ENCODE assay signal across 1 cellular context in the genomic region with DNA sequence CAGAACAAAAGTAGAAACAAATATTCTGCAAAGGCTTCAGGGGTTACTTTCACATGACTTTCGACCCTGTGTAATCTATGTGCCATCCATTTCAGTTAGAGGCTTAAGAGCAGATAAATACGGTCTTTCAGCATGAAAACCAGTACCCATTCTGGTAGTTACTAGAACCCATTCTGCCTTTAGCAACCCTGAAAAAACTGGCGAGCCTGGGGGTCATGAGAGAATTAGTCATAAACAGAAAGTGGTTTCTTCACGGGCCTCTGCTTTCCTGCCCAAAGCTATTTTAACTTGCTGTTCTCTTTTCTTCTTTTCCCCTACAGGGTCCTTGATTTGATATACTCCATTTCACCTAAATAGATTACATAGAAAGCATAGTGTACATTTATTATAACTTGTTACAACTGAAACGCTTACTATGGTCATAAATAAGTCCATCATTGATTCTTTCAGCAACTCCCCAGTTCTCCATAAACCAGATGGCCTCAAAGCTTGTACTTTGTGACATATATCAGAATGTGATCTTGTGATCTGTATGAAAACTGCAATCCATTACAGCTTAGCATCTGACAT.
A peak's percentile ranks its signal among the peaks of the same experiment; 100 is the strongest.
TF ChIP-seq lines count a peak whose summit lies in the region.

No MANE protein-coding gene starts in this region.

TF ChIP-seq in GM12878, 131 proteins besides CTCF, POLR2A, EP300 and RAD21 (continued from another document):
- TF ChIP-seq, protein P1, sequence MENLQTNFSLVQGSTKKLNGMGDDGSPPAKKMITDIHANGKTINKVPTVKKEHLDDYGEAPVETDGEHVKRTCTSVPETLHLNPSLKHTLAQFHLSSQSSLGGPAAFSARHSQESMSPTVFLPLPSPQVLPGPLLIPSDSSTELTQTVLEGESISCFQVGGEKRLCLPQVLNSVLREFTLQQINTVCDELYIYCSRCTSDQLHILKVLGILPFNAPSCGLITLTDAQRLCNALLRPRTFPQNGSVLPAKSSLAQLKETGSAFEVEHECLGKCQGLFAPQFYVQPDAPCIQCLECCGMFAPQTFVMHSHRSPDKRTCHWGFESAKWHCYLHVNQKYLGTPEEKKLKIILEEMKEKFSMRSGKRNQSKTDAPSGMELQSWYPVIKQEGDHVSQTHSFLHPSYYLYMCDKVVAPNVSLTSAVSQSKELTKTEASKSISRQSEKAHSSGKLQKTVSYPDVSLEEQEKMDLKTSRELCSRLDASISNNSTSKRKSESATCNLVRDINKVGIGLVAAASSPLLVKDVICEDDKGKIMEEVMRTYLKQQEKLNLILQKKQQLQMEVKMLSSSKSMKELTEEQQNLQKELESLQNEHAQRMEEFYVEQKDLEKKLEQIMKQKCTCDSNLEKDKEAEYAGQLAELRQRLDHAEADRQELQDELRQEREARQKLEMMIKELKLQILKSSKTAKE (IDR thresholded peaks at IDR 0.05; ENCODE audit: low read depth, poor library complexity, severe bottlenecking) = peak; percentile 93
- TF ChIP-seq HDAC2 (IDR thresholded peaks at IDR 0.05) = no peak
- TF ChIP-seq, protein P2, sequence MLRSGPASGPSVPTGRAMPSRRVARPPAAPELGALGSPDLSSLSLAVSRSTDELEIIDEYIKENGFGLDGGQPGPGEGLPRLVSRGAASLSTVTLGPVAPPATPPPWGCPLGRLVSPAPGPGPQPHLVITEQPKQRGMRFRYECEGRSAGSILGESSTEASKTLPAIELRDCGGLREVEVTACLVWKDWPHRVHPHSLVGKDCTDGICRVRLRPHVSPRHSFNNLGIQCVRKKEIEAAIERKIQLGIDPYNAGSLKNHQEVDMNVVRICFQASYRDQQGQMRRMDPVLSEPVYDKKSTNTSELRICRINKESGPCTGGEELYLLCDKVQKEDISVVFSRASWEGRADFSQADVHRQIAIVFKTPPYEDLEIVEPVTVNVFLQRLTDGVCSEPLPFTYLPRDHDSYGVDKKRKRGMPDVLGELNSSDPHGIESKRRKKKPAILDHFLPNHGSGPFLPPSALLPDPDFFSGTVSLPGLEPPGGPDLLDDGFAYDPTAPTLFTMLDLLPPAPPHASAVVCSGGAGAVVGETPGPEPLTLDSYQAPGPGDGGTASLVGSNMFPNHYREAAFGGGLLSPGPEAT (IDR thresholded peaks at IDR 0.05; ENCODE audit: low read depth) = peak; percentile 62; the same call in 1 of the 2 replicates
- TF ChIP-seq MEF2B (IDR thresholded peaks at IDR 0.05; ENCODE audit: partially characterized antibody, poor library complexity, severe bottlenecking) = peak; percentile 94
- no peak for TF ChIP-seq ELK1 (IDR thresholded peaks at IDR 0.05; ENCODE audit: low read depth, low read length)
- no peak for TF ChIP-seq KLF5 (IDR thresholded peaks at IDR 0.05; ENCODE audit: partially characterized antibody)
- no peak for TF ChIP-seq SMAD5 (IDR thresholded peaks at IDR 0.05; ENCODE audit: low read depth)
- TF ChIP-seq MTA3 (IDR thresholded peaks at IDR 0.05; ENCODE audit: borderline replicate concordance, low read length) = peak; percentile 89; the same call in 1 of the 2 replicates
- TF ChIP-seq TCF3 (IDR thresholded peaks at IDR 0.05; ENCODE audit: borderline replicate concordance, insufficient read depth, low read depth, low read length) = peak; percentile 74; the same call in 1 of the 2 replicates
- no peak for TF ChIP-seq HDGF (IDR thresholded peaks at IDR 0.05)
- peak; percentile 98 for TF ChIP-seq IRF4 (IDR thresholded peaks at IDR 0.05; ENCODE audit: low read depth, low read length)
- peak; percentile 90 for TF ChIP-seq BCL3 (IDR thresholded peaks at IDR 0.05; ENCODE audit: borderline replicate concordance, insufficient read depth, low read depth, low read length, poor library complexity, severe bottlenecking)
- 0 out of 2 replicates have a peak, but pooled peaks have one; percentile 50 for TF ChIP-seq ZNF24 (IDR thresholded peaks at IDR 0.05)
- TF ChIP-seq, protein P3, sequence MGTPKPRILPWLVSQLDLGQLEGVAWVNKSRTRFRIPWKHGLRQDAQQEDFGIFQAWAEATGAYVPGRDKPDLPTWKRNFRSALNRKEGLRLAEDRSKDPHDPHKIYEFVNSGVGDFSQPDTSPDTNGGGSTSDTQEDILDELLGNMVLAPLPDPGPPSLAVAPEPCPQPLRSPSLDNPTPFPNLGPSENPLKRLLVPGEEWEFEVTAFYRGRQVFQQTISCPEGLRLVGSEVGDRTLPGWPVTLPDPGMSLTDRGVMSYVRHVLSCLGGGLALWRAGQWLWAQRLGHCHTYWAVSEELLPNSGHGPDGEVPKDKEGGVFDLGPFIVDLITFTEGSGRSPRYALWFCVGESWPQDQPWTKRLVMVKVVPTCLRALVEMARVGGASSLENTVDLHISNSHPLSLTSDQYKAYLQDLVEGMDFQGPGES (IDR thresholded peaks at IDR 0.05) = no peak
- peak; percentile 96 for TF ChIP-seq FOXM1 (IDR thresholded peaks at IDR 0.05; ENCODE audit: low read depth, low read length)
- TF ChIP-seq, protein P4, sequence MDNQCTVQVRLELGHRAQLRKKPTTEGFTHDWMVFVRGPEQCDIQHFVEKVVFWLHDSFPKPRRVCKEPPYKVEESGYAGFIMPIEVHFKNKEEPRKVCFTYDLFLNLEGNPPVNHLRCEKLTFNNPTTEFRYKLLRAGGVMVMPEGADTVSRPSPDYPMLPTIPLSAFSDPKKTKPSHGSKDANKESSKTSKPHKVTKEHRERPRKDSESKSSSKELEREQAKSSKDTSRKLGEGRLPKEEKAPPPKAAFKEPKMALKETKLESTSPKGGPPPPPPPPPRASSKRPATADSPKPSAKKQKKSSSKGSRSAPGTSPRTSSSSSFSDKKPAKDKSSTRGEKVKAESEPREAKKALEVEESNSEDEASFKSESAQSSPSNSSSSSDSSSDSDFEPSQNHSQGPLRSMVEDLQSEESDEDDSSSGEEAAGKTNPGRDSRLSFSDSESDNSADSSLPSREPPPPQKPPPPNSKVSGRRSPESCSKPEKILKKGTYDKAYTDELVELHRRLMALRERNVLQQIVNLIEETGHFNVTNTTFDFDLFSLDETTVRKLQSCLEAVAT (IDR thresholded peaks at IDR 0.05) = no peak
- peak; percentile 45; the same call in 1 of the 2 replicates for TF ChIP-seq CREB1 (IDR thresholded peaks at IDR 0.05; ENCODE audit: low read depth)
- TF ChIP-seq NBN (IDR thresholded peaks at IDR 0.05) = 0 out of 2 replicates have a peak, but pooled peaks have one; percentile 19
- TF ChIP-seq CBFB (IDR thresholded peaks at IDR 0.05; ENCODE audit: low read depth) = peak; percentile 83; the same call in 1 of the 2 replicates
- TF ChIP-seq TBL1XR1 (IDR thresholded peaks at IDR 0.05; ENCODE audit: low read depth, low read length) = peak; percentile 93
- peak; percentile 75; the same call in 1 of the 2 replicates for TF ChIP-seq ZNF384 (IDR thresholded peaks at IDR 0.05; ENCODE audit: borderline replicate concordance, low read depth, low read length)
- peak; percentile 48; the same call in 1 of the 2 replicates for TF ChIP-seq REST (IDR thresholded peaks at IDR 0.05; ENCODE audit: low read depth, low read length)
- peak; percentile 77 to 84 for TF ChIP-seq IKZF2 (IDR thresholded peaks at IDR 0.05)
- no peak for TF ChIP-seq RFX5 (IDR thresholded peaks at IDR 0.05; ENCODE audit: low read depth, low read length)
- TF ChIP-seq POU2F2 (IDR thresholded peaks at IDR 0.05; ENCODE audit: borderline replicate concordance, low read depth, low read length) = peak; percentile 80
- peak; percentile 52; the same call in 1 of the 2 replicates for TF ChIP-seq GABPA (IDR thresholded peaks at IDR 0.05; ENCODE audit: low read depth)
- no peak for TF ChIP-seq TAF1 (IDR thresholded peaks at IDR 0.05; ENCODE audit: borderline replicate concordance, low read depth, low read length)
- TF ChIP-seq, protein P5, sequence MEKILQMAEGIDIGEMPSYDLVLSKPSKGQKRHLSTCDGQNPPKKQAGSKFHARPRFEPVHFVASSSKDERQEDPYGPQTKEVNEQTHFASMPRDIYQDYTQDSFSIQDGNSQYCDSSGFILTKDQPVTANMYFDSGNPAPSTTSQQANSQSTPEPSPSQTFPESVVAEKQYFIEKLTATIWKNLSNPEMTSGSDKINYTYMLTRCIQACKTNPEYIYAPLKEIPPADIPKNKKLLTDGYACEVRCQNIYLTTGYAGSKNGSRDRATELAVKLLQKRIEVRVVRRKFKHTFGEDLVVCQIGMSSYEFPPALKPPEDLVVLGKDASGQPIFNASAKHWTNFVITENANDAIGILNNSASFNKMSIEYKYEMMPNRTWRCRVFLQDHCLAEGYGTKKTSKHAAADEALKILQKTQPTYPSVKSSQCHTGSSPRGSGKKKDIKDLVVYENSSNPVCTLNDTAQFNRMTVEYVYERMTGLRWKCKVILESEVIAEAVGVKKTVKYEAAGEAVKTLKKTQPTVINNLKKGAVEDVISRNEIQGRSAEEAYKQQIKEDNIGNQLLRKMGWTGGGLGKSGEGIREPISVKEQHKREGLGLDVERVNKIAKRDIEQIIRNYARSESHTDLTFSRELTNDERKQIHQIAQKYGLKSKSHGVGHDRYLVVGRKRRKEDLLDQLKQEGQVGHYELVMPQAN (conservative IDR thresholded peaks at IDR 0.05) = no peak
- TF ChIP-seq SREBF1 (IDR thresholded peaks at IDR 0.05; ENCODE audit: low read length) = peak; percentile 49
- TF ChIP-seq ATF7 (IDR thresholded peaks at IDR 0.05; ENCODE audit: low read depth) = peak; percentile 54
- TF ChIP-seq ETV6 (conservative IDR thresholded peaks at IDR 0.05 in 1 of 2, IDR thresholded peaks at IDR 0.05 in 1 of 2; ENCODE audit: borderline replicate concordance in 1 of 2, low read depth in 1 of 2) = peak in 1 of 2 experiments; percentile 87; a peak in 2 of 4 replicates
- TF ChIP-seq IKZF1 (conservative IDR thresholded peaks at IDR 0.05) = peak; percentile 58
